In genomic region chr2:11340717-11341116, GRCh38 we compare ENCODE assay signal across 1 cellular context.
TF ChIP-seq lines count a peak whose summit lies in the region.

No MANE protein-coding gene starts in this region.

TF ChIP-seq in HepG2, 621 proteins besides CTCF, POLR2A, EP300 and RAD21 (continued from another document and continues in another):
- TF ChIP-seq TP53 (CRISPR knock-in tag; conservative IDR thresholded peaks at IDR 0.05) (no peak), TRIM24 (CRISPR knock-in tag; IDR thresholded peaks at IDR 0.05) (no peak), CSRNP1 (CRISPR knock-in tag; IDR thresholded peaks at IDR 0.05) (no peak), DRAP1 (CRISPR knock-in tag; IDR thresholded peaks at IDR 0.05) (no peak), ARID3A (IDR thresholded peaks at IDR 0.05; ENCODE audit: low read depth, low read length) (peak; percentile 39; the same call in 1 of the 2 replicates), FOXA1 (IDR thresholded peaks at IDR 0.05) (no peak), FOXA1 (CRISPR knock-in tag; IDR thresholded peaks at IDR 0.05) (0 out of 2 replicates have a peak, but pooled peaks have one; percentile 4), SMYD3 (CRISPR knock-in tag; IDR thresholded peaks at IDR 0.05) (no peak), MZF1 (CRISPR knock-in tag; IDR thresholded peaks at IDR 0.05; ENCODE audit: borderline replicate concordance) (no peak), ZBTB7B (CRISPR knock-in tag; IDR thresholded peaks at IDR 0.05) (no peak), NRL (CRISPR knock-in tag; IDR thresholded peaks at IDR 0.05; ENCODE audit: borderline replicate concordance) (no peak), GATA4 (IDR thresholded peaks at IDR 0.05; ENCODE audit: borderline replicate concordance, low read depth) (no peak), BRF2 (CRISPR knock-in tag; IDR thresholded peaks at IDR 0.05) (no peak), ZMYM4 (CRISPR knock-in tag; IDR thresholded peaks at IDR 0.05) (no peak), CREM (IDR thresholded peaks at IDR 0.05) (peak; percentile 49; the same call in 1 of the 2 replicates), CREM (CRISPR knock-in tag; IDR thresholded peaks at IDR 0.05) (no peak), SAP130 (CRISPR knock-in tag; IDR thresholded peaks at IDR 0.05; ENCODE audit: low read depth) (peak; percentile 63), YEATS4 (CRISPR knock-in tag; IDR thresholded peaks at IDR 0.05; ENCODE audit: borderline replicate concordance) (no peak), POLR2AphosphoS2 (IDR thresholded peaks at IDR 0.05; ENCODE audit: low read depth, low read length) (no peak), ZNF652 (CRISPR knock-in tag; IDR thresholded peaks at IDR 0.05; ENCODE audit: borderline replicate concordance, low read depth) (no peak), ZEB1 (IDR thresholded peaks at IDR 0.05; ENCODE audit: insufficient replicate concordance, low read depth) (no peak), ZNF841 (CRISPR knock-in tag; IDR thresholded peaks at IDR 0.05; ENCODE audit: borderline replicate concordance) (no peak), MTF2 (CRISPR knock-in tag; IDR thresholded peaks at IDR 0.05; ENCODE audit: borderline replicate concordance) (no peak), ZNF329 (CRISPR knock-in tag; IDR thresholded peaks at IDR 0.05; ENCODE audit: low read depth) (no peak), ATF3 (CRISPR knock-in tag; IDR thresholded peaks at IDR 0.05) (no peak), ZMYM3 (CRISPR knock-in tag; IDR thresholded peaks at IDR 0.05) (no peak), ZNF839 (CRISPR knock-in tag; IDR thresholded peaks at IDR 0.05; ENCODE audit: borderline replicate concordance) (no peak), TEAD2 (CRISPR knock-in tag; IDR thresholded peaks at IDR 0.05) (no peak), ZNF678 (CRISPR knock-in tag; IDR thresholded peaks at IDR 0.05) (no peak), ZNF230 (CRISPR knock-in tag; IDR thresholded peaks at IDR 0.05) (no peak), KDM5A (IDR thresholded peaks at IDR 0.05; ENCODE audit: borderline replicate concordance, low read length) (no peak), HMGXB4 (CRISPR knock-in tag; IDR thresholded peaks at IDR 0.05; ENCODE audit: borderline replicate concordance in 1 of 2, low read depth in 1 of 2) (no peak), PATZ1 (CRISPR knock-in tag; IDR thresholded peaks at IDR 0.05) (no peak), SOX5 (CRISPR knock-in tag; IDR thresholded peaks at IDR 0.05; ENCODE audit: borderline replicate concordance) (peak; percentile 41; the same call in 1 of the 2 replicates), SRF (IDR thresholded peaks at IDR 0.05; ENCODE audit: low read depth, low read length) (peak; percentile 61; the same call in 1 of the 2 replicates), PHB2 (IDR thresholded peaks at IDR 0.05; ENCODE audit: partially characterized antibody) (no peak), TCF12 (IDR thresholded peaks at IDR 0.05) (no peak), TCF12 (CRISPR knock-in tag; IDR thresholded peaks at IDR 0.05) (no peak), ZNF878 (CRISPR knock-in tag; IDR thresholded peaks at IDR 0.05) (no peak), MEIS1 (CRISPR knock-in tag; IDR thresholded peaks at IDR 0.05; ENCODE audit: borderline replicate concordance) (no peak), RELA (CRISPR knock-in tag; IDR thresholded peaks at IDR 0.05) (no peak), NONO (IDR thresholded peaks at IDR 0.05) (no peak), NONO (CRISPR knock-in tag; conservative IDR thresholded peaks at IDR 0.05) (no peak), ARID5B (CRISPR knock-in tag; IDR thresholded peaks at IDR 0.05) (peak; percentile 48), GATAD2A (CRISPR knock-in tag; IDR thresholded peaks at IDR 0.05) (peak; percentile 58), FOXA3 (CRISPR knock-in tag; IDR thresholded peaks at IDR 0.05) (peak; percentile 46), ZNF547 (CRISPR knock-in tag; IDR thresholded peaks at IDR 0.05) (no peak), ZBTB25 (CRISPR knock-in tag; IDR thresholded peaks at IDR 0.05) (no peak), FOXK1 (CRISPR knock-in tag; IDR thresholded peaks at IDR 0.05; ENCODE audit: borderline replicate concordance, low read depth) (0 out of 2 replicates have a peak, but pooled peaks have one; percentile 16), ATRX (CRISPR knock-in tag; IDR thresholded peaks at IDR 0.05; ENCODE audit: borderline replicate concordance) (no peak), YEATS2 (CRISPR knock-in tag; IDR thresholded peaks at IDR 0.05; ENCODE audit: borderline replicate concordance) (peak; percentile 15; the same call in 1 of the 2 replicates), ZSCAN31 (CRISPR knock-in tag; IDR thresholded peaks at IDR 0.05; ENCODE audit: low read depth) (no peak), ZNF577 (CRISPR knock-in tag; IDR thresholded peaks at IDR 0.05; ENCODE audit: borderline replicate concordance, low read depth) (no peak), SMAD3 (CRISPR knock-in tag; IDR thresholded peaks at IDR 0.05) (no peak), ZFP1 (CRISPR knock-in tag; IDR thresholded peaks at IDR 0.05) (0 out of 2 replicates have a peak, but pooled peaks have one; percentile 4), BCL6 (CRISPR knock-in tag; IDR thresholded peaks at IDR 0.05) (peak; percentile 91)
